In genomic region chr6:158708239-158708638, GRCh38 we compare ENCODE assay signal across 10 cellular contexts. TPM values are rescaled to one million over a fixed set of nuclear protein-coding genes. Genes with fewer than 3 reads are reported as not detected.
DNase-seq lines count a peak whose midpoint lies in the region; ATAC-seq lines count a peak whose summit lies in the region.
"Had no signal": no experiment of that assay in that cellular context is flagged by ENCODE, and none has a peak within 500 bp of the region (broad histone marks: within the 10 kb centered on the region; RNA-seq: fewer than 3 reads in every experiment).

No MANE protein-coding gene starts in this region.

- no peaks in the 10 kb centered on the region for H3K4me1 ChIP-seq in urinary bladder (ENCODE audit: insufficient read depth)

- no peak overlapping the region for H3K4me3 ChIP-seq in urinary bladder (ENCODE audit: low read depth, low read length)

- peak; percentile 26 for DNase-seq in activated CD8-positive, alpha-beta memory T cell treated with anti-CD3 and anti-CD28 coated beads for 24 hours
- no peak for DNase-seq in activated CD8-positive, alpha-beta memory T cell treated with anti-CD3 and anti-CD28 coated beads, Interleukin-2, amount 50 U/mL, for 48 hours
- DNase-seq in fibroblast of gingiva (ENCODE audit: low read depth): peak; percentile 34
- DNase-seq in myocyte (ENCODE audit: low read depth): peak; percentile 45
- DNase-seq: stimulated activated naive B cell treated with anti-CD40 and anti-IgM and Interleukin-4, amounts not matched to agents 10 μg/mL and 1 μg/mL and 100 μg/mL, for 72 hours had no signal

- 35% methylated on average over 14 of the region's 14 CpGs for WGBS in urinary bladder

- ATAC-seq in GM18519 (IDR thresholded peaks at IDR 0.05; ENCODE audit: low FRiP score, unreplicated experiment) (no peak), GM21529 (IDR thresholded peaks at IDR 0.05; ENCODE audit: unreplicated experiment) (no peak), GM18909 (IDR thresholded peaks at IDR 0.05; ENCODE audit: poor library complexity, unreplicated experiment) (no peak)
- ATAC-seq: activated naive CD4-positive, alpha-beta T cell treated with anti-CD3 and anti-CD28 coated beads, Interleukin-2, amount 50 U/mL, for 72 hours had no signal

- peak overlapping the region; percentile 53 for H3K27ac ChIP-seq in urinary bladder (ENCODE audit: low read depth)

- no peaks in the 10 kb centered on the region for H3K36me3 ChIP-seq in urinary bladder (ENCODE audit: insufficient read depth)

RNA-seq across cellular contexts. Expression of gene SYTL3, which starts 58.4 kb away (rescaled TPM):
- total RNA-seq in myocyte (6.9 and 7.1 TPM in 2 replicates), urinary bladder (4.9 TPM)
- 2.0 TPM for polyA plus RNA-seq in myocyte (2012)
- 6.3 TPM for polyA plus RNA-seq in urinary bladder
